ENCODE assay signal across 13 cellular contexts in genomic region chr15:29312387-29312786, GRCh38. TPM values are rescaled to one million over a fixed set of nuclear protein-coding genes. Genes with fewer than 3 reads are reported as not detected.
DNase-seq lines count a peak whose midpoint lies in the region; ATAC-seq, FAIRE-seq and TF ChIP-seq lines count a peak whose summit lies in the region.
"Had no signal": no experiment of that assay in that cellular context is flagged by ENCODE, and none has a peak within 500 bp of the region (broad histone marks: within the 10 kb centered on the region; RNA-seq: fewer than 3 reads in every experiment).

No MANE protein-coding gene starts in this region.

- H3K79me2 ChIP-seq in osteoblast (ENCODE audit: insufficient read depth, low read length) = no peaks in the 10 kb centered on the region

- CTCF ChIA-PET in HEK293T (lab: Yijun Ruan, JAX) = no interaction called here

- H3K9me3 ChIP-seq in osteoblast (ENCODE audit: low read depth, low read length) = no peaks in the 10 kb centered on the region
- H3K9me3 ChIP-seq: prostate gland had no signal

- POLR2A ChIA-PET in HEK293T (lab: Yijun Ruan, JAX) = no interaction called here

- peak; percentile 59 for ATAC-seq in HG03060 (IDR thresholded peaks at IDR 0.05; ENCODE audit: low read depth, unreplicated experiment)

- no peak overlapping the region for H2AFZ ChIP-seq in osteoblast (ENCODE audit: low read length)

- no peak overlapping the region for H3K27ac ChIP-seq in osteoblast (ENCODE audit: low read depth, low read length)
- H3K27ac ChIP-seq: prostate gland had no signal

- no peak for FAIRE-seq in bronchial epithelial cell (lab: Jason Lieb, UNC)

- TF ChIP-seq CTCF in bronchial epithelial cell (IDR thresholded peaks at IDR 0.05; ENCODE audit: insufficient read depth, low read length, severe bottlenecking) = no peak
- TF ChIP-seq CTCF in osteoblast (IDR thresholded peaks at IDR 0.05; ENCODE audit: extremely low read depth, low read depth, low read length) = no peak

- H3K36me3 ChIP-seq in bronchial epithelial cell (ENCODE audit: control insufficient read depth, insufficient read depth, low read length) (no peaks in the 10 kb centered on the region), osteoblast (ENCODE audit: insufficient read depth, low read length) (no peaks in the 10 kb centered on the region)
- H3K36me3 ChIP-seq: prostate gland had no signal

- no peak overlapping the region for H3K4me3 ChIP-seq in bronchial epithelial cell (ENCODE audit: low read depth, low read length)
- no peak overlapping the region for H3K4me3 ChIP-seq in osteoblast (ENCODE audit: insufficient read depth, low read length)
- H3K4me3 ChIP-seq: prostate gland had no signal

- DNase-seq in ELR (ENCODE audit: low read depth) (peak; percentile 48), bronchial epithelial cell (ENCODE audit: low read depth) (peak; percentile 23), osteoblast (ENCODE audit: insufficient read length, low spot score, missing footprints) (peak; percentile 58), HEK293T (ENCODE audit: extremely low spot score) (no peak), NCI-H187 treated with DMSO at 0.1 percent for 48 hours (lab: John Stamatoyannopoulos, UW) (no peak), NCI-H510A treated with DMSO at 0.1 percent for 48 hours (lab: John Stamatoyannopoulos, UW) (no peak), SIG-M5 (lab: John Stamatoyannopoulos, UW) (no peak)
- DNase-seq: C1 segment of cervical spinal cord; MM.1S; stimulated activated CD4-positive, alpha-beta T cell treated with anti-CD3 and anti-CD28 coated beads, Interleukin-1b, Interleukin-23, amount 100 ng/mL, for 48 hours; stimulated activated naive CD4-positive, alpha-beta T cell had no signal

- H3K4me2 ChIP-seq in osteoblast (ENCODE audit: insufficient read depth, low read length) = no peak overlapping the region

- no peaks in the 10 kb centered on the region for H3K27me3 ChIP-seq in bronchial epithelial cell (ENCODE audit: control insufficient read depth, insufficient read depth, low read length)
- H3K27me3 ChIP-seq in osteoblast (ENCODE audit: insufficient read depth, low read length) = no peaks in the 10 kb centered on the region

- H4K20me1 ChIP-seq in osteoblast (ENCODE audit: insufficient read depth, low read length) = no peaks in the 10 kb centered on the region

- H3K4me1 ChIP-seq in osteoblast (ENCODE audit: insufficient read depth, low read length) = peaks cover 5% of the 10 kb centered on the region
- H3K4me1 ChIP-seq: prostate gland had no signal

TF ChIP-seq in HEK293T, 16 proteins besides CTCF, POLR2A, EP300 and RAD21:
- no peak for TF ChIP-seq NFRKB (IDR thresholded peaks at IDR 0.05)
- TF ChIP-seq FOXK2 (IDR thresholded peaks at IDR 0.05) = no peak
- TF ChIP-seq HDGF (IDR thresholded peaks at IDR 0.05; ENCODE audit: borderline replicate concordance) = no peak

RNA-seq across cellular contexts. Expression of gene NSMCE3, which starts 42.8 kb away (rescaled TPM):
- total RNA-seq in bronchial epithelial cell (4.7 and 5.0 TPM in 2 replicates), osteoblast (9.8 and 10.0 TPM in 2 replicates)

Comparison
In these comparisons a context has a peak if more than half of its experiments do, and no peak if none do; other contexts are left out.
1. DNase-seq: peak in ELR (single experiment), bronchial epithelial cell (single experiment) and osteoblast (single experiment); none in HEK293T (single experiment), NCI-H187 treated with DMSO at 0.1 percent for 48 hours (single experiment), NCI-H510A treated with DMSO at 0.1 percent for 48 hours (single experiment) and SIG-M5 (single experiment).